ENCODE assay signal across 9 cellular contexts in the genomic region with DNA sequence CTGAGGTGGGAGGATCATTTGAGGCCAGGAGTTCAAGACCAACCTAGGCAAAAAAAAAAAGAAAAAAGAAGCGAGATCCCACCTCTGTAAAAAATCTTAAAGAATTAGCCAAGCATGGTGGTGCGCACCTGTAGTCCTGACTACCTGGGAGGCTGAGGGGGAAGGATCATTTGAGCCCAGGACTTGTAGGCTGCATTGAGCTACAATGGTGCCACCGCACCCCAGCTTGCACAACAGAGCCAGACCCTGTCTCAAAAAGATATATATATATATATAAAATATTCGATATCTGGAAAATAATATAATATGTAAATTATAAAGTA. TPM values are rescaled to one million over a fixed set of nuclear protein-coding genes. Genes with fewer than 3 reads are reported as not detected.
A peak's percentile ranks its signal among the peaks of the same experiment; 100 is the strongest.
DNase-seq lines count a peak whose midpoint lies in the region; ATAC-seq and TF ChIP-seq lines count a peak whose summit lies in the region.
"Had no signal": no experiment of that assay in that cellular context is flagged by ENCODE, and none has a peak within 500 bp of the region (broad histone marks: within the 10 kb centered on the region; RNA-seq: fewer than 3 reads in every experiment).

No MANE protein-coding gene starts in this region.

- H3K9me3 Mint-ChIP-seq in activated CD8-positive, alpha-beta memory T cell treated with anti-CD3 and anti-CD28 coated beads, Interleukin-2, amount 10 ng/mL, durations not matched to agents 7 days and 5 days (ENCODE audit: low read depth) = no peaks in the 10 kb centered on the region
- no peaks in the 10 kb centered on the region for H3K9me3 Mint-ChIP-seq in stimulated activated naive CD8-positive, alpha-beta T cell treated with anti-CD3 and anti-CD28 coated beads, Interleukin-15, amount 100 ng/mL, for 72 hours

- peak overlapping the region; percentile 81 for H3K4me2 ChIP-seq in hepatocyte

- H3K27ac ChIP-seq in SJCRH30 (no peak overlapping the region), hepatocyte (peak overlapping the region; percentile 92)

- peaks cover 44% of the 10 kb centered on the region for H3K79me2 ChIP-seq in hepatocyte

- H3K4me3 Mint-ChIP-seq in activated CD8-positive, alpha-beta memory T cell treated with anti-CD3 and anti-CD28 coated beads, Interleukin-2, amount 10 ng/mL, durations not matched to agents 7 days and 5 days = peak overlapping the region; percentile 91
- H3K4me3 Mint-ChIP-seq in stimulated activated naive CD8-positive, alpha-beta T cell treated with anti-CD3 and anti-CD28 coated beads, Interleukin-15, amount 100 ng/mL, for 72 hours = peak overlapping the region; percentile 95 to 96

- no peaks in the 10 kb centered on the region for H3K4me1 ChIP-seq in SJCRH30
- H3K4me1 ChIP-seq in hepatocyte (ENCODE audit: insufficient read depth) = peaks cover 18% of the 10 kb centered on the region

- ATAC-seq in activated CD8-positive, alpha-beta memory T cell treated with anti-CD3 and anti-CD28 coated beads, Interleukin-2, amount 10 ng/mL, durations not matched to agents 7 days and 5 days = no peak
- ATAC-seq in stimulated activated naive CD8-positive, alpha-beta T cell treated with anti-CD3 and anti-CD28 coated beads, Interleukin-15, amount 100 ng/mL, for 72 hours = no peak
- ATAC-seq in HG02763 (IDR thresholded peaks at IDR 0.05; ENCODE audit: unreplicated experiment) = no peak

- no peak for TF ChIP-seq CTCF in hepatocyte (IDR thresholded peaks at IDR 0.05; ENCODE audit: poor library complexity)

- H3K27me3 ChIP-seq in SJCRH30 (no peaks in the 10 kb centered on the region), hepatocyte (no peaks in the 10 kb centered on the region)

- peaks cover 2% of the 10 kb centered on the region for H3K27me3 Mint-ChIP-seq in activated CD8-positive, alpha-beta memory T cell treated with anti-CD3 and anti-CD28 coated beads, Interleukin-2, amount 10 ng/mL, durations not matched to agents 7 days and 5 days
- no peaks in the 10 kb centered on the region for H3K27me3 Mint-ChIP-seq in stimulated activated naive CD8-positive, alpha-beta T cell treated with anti-CD3 and anti-CD28 coated beads, Interleukin-15, amount 100 ng/mL, for 72 hours

- H3K4me1 Mint-ChIP-seq in activated CD8-positive, alpha-beta memory T cell treated with anti-CD3 and anti-CD28 coated beads, Interleukin-2, amount 10 ng/mL, durations not matched to agents 7 days and 5 days = peaks cover 29% of the 10 kb centered on the region
- H3K4me1 Mint-ChIP-seq in stimulated activated naive CD8-positive, alpha-beta T cell treated with anti-CD3 and anti-CD28 coated beads, Interleukin-15, amount 100 ng/mL, for 72 hours = peaks cover 40% of the 10 kb centered on the region

- H3K36me3 Mint-ChIP-seq in activated CD8-positive, alpha-beta memory T cell treated with anti-CD3 and anti-CD28 coated beads, Interleukin-2, amount 10 ng/mL, durations not matched to agents 7 days and 5 days = peaks cover 16% of the 10 kb centered on the region

- WGBS in hepatocyte (ENCODE audit: low lambda C conversion rate, missing lambda C conversion rate) = 86% methylated on average over 4 of the region's 4 CpGs

- peaks cover 6% of the 10 kb centered on the region for H4K20me1 ChIP-seq in hepatocyte (ENCODE audit: insufficient read depth, poor library complexity, severe bottlenecking)

- no peaks in the 10 kb centered on the region for H3K9me2 ChIP-seq in hepatocyte (replicated peaks; ENCODE audit: insufficient read depth)

- H3K4me3 ChIP-seq in SJCRH30 = peak overlapping the region; percentile 89; the same call in 1 of the 2 replicates
- H3K4me3 ChIP-seq in hepatocyte = peak overlapping the region; percentile 47

- CTCF ChIA-PET in activated CD8-positive, alpha-beta memory T cell treated with anti-CD3 and anti-CD28 coated beads, Interleukin-2, amount 10 ng/mL, durations not matched to agents 7 days and 5 days (lab: Charles Lee) = interaction anchor here (0.7 to 5.7 kb wide), 18 partner anchors 9 to 273 kb away, joined by 3 to 68 read pairs (median 6); partner anchors contain the start of genes MAN2C1, PTPN9, SIN3A and SNUPN

- H3K36me3 ChIP-seq in SJCRH30 = no peaks in the 10 kb centered on the region
- no peaks in the 10 kb centered on the region for H3K36me3 ChIP-seq in hepatocyte (replicated peaks; ENCODE audit: insufficient read depth, low read depth)

- no peaks in the 10 kb centered on the region for H3K9me3 ChIP-seq in SJCRH30 (replicated peaks)
- H3K9me3 ChIP-seq in hepatocyte (ENCODE audit: low read depth) = no peaks in the 10 kb centered on the region

- no peak for DNase-seq in activated CD8-positive, alpha-beta memory T cell treated with anti-CD3 and anti-CD28 coated beads, Interleukin-2, amount 10 ng/mL, durations not matched to agents 7 days and 5 days
- DNase-seq in activated CD8-positive, alpha-beta memory T cell treated with anti-CD3 and anti-CD28 coated beads for 24 hours = no peak
- DNase-seq in SJCRH30 = no peak
- no peak for DNase-seq in hepatocyte (ENCODE audit: low spot score)
- DNase-seq in stimulated activated naive CD8-positive, alpha-beta T cell treated with anti-CD3 and anti-CD28 coated beads, Interleukin-15, amount 100 ng/mL, for 72 hours = no peak
- no peak for DNase-seq in NCI-H1092 (lab: John Stamatoyannopoulos, UW)
- no peak for DNase-seq in GF-D8 (lab: John Stamatoyannopoulos, UW)
- DNase-seq: NCI-H1105 had no signal

- H2AFZ ChIP-seq in hepatocyte = no peak overlapping the region

- peak overlapping the region; percentile 93 for H3K27ac Mint-ChIP-seq in activated CD8-positive, alpha-beta memory T cell treated with anti-CD3 and anti-CD28 coated beads, Interleukin-2, amount 10 ng/mL, durations not matched to agents 7 days and 5 days
- H3K27ac Mint-ChIP-seq in stimulated activated naive CD8-positive, alpha-beta T cell treated with anti-CD3 and anti-CD28 coated beads, Interleukin-15, amount 100 ng/mL, for 72 hours = peak overlapping the region; percentile 95 to 97

RNA-seq across cellular contexts. Expression of gene IMP3, which starts 1.1 kb away (rescaled TPM):
- 100 to 1,000 TPM in 1 of 2 experiments, 10 to 100 TPM in 1; 84.0 to 109 TPM for total RNA-seq in activated CD8-positive, alpha-beta memory T cell treated with anti-CD3 and anti-CD28 coated beads, Interleukin-2, amount 10 ng/mL, durations not matched to agents 7 days and 5 days
- total RNA-seq in SJCRH30 (2014; rRNA removed; shearing (Covaris generic)) = 58.5 and 60.9 TPM in 2 replicates
- 142 and 155 TPM in 2 replicates for total RNA-seq in hepatocyte
- polyA plus RNA-seq in hepatocyte = 117 and 144 TPM in 2 replicates

RNA-seq across cellular contexts. Expression of gene SNX33, which starts 6.6 kb away (rescaled TPM):
- 1 to 10 TPM; 1.4 to 3.5 TPM for total RNA-seq in activated CD8-positive, alpha-beta memory T cell treated with anti-CD3 and anti-CD28 coated beads, Interleukin-2, amount 10 ng/mL, durations not matched to agents 7 days and 5 days
- total RNA-seq in SJCRH30 (2014; rRNA removed; shearing (Covaris generic)) = 7.4 and 8.3 TPM in 2 replicates
- total RNA-seq in hepatocyte = 14.8 and 17.8 TPM in 2 replicates
- 21.1 and 21.8 TPM in 2 replicates for polyA plus RNA-seq in hepatocyte

RNA-seq across cellular contexts. Expression of gene SNUPN, which starts 15.6 kb away (rescaled TPM):
- 10 to 100 TPM; 25.8 to 27.3 TPM for total RNA-seq in activated CD8-positive, alpha-beta memory T cell treated with anti-CD3 and anti-CD28 coated beads, Interleukin-2, amount 10 ng/mL, durations not matched to agents 7 days and 5 days
- 23.5 and 26.5 TPM in 2 replicates for total RNA-seq in SJCRH30 (2014; rRNA removed; shearing (Covaris generic))
- total RNA-seq in hepatocyte = 25.2 and 25.6 TPM in 2 replicates
- polyA plus RNA-seq in hepatocyte = 28.8 and 33.2 TPM in 2 replicates
